In the genomic region with DNA sequence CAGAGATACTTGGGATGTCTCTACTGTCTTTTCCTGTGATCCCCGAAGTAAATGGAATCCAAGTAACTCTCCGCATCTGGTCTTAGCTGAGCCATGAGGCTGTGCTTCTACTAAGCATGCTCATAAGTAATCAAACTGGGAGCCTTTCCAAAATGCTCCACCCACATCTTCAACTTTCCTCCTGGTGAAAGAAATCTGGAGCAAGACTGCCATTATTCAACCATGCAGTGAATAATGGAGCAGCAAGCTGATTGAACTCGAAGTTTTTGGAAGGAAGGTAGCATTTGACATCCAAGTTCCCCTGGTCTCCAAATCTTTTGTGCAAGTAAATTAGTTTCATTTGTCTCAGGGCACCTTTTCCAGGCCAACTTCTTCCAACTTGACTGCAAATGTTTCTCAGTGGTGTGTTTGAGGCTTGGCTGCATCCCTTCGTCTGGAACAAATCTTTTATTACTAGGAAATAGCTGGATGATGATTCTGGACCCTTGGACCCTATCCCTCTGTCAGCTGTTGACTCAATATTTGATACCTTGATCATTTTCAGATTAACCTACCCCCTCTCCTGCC, we compare ENCODE assay signal across 1 cellular context.
TF ChIP-seq lines count a peak whose summit lies in the region.

No MANE protein-coding gene starts in this region.

TF ChIP-seq in HepG2, 621 proteins besides CTCF, POLR2A, EP300 and RAD21:
- TF ChIP-seq ZNF816 (CRISPR knock-in tag; IDR thresholded peaks at IDR 0.05; ENCODE audit: borderline replicate concordance) (no peak), HOXA9 (CRISPR knock-in tag; IDR thresholded peaks at IDR 0.05; ENCODE audit: borderline replicate concordance) (no peak), NCOA1 (CRISPR knock-in tag; IDR thresholded peaks at IDR 0.05) (no peak), ATF7-NPFF (CRISPR knock-in tag; IDR thresholded peaks at IDR 0.05; ENCODE audit: low read depth) (no peak)
TF ChIP-seq in HepG2: peak in this region for 0.
